Comparison of ENCODE assay signal across 18 cellular contexts in genomic region chr19:38145627-38146026, GRCh38.
A peak's percentile ranks its signal among the peaks of the same experiment; 100 is the strongest.
DNase-seq lines count a peak whose midpoint lies in the region; ATAC-seq, FAIRE-seq and TF ChIP-seq lines count a peak whose summit lies in the region.
"Had no signal": no experiment of that assay in that cellular context is flagged by ENCODE, and none has a peak within 500 bp of the region (broad histone marks: within the 10 kb centered on the region; RNA-seq: fewer than 3 reads in every experiment).

No MANE protein-coding gene starts in this region.

- H3K27ac Mint-ChIP-seq in glutamatergic neuron (ENCODE audit: unreplicated experiment) = no peak overlapping the region
- H3K27ac Mint-ChIP-seq: activated T-helper 2 cell treated with anti-CD3 and anti-CD28 coated beads, Interferon-gamma antibody, Interleukin-2, Interleukin-4, amounts not matched to agents 10 μg/mL and 5 μg/mL and 100 μg/mL, durations not matched to agents 14 hours and 24 hours and 36 hours; dendritic cell treated with granulocyte-macrophage colony-stimulating factor and Interleukin-4, amounts not matched to agents 40 ng/mL and 50 ng/mL, for 4 days; stimulated activated naive CD8-positive, alpha-beta T cell treated with anti-CD3 and anti-CD28 coated beads, Interleukin-15, Interleukin-2, amounts not matched to agents 100 ng/mL and 50 ng/mL, for 24 hours had no signal

- H3K27ac ChIP-seq in right atrium auricular region (no peak overlapping the region), dorsolateral prefrontal cortex (peak overlapping the region; percentile 9 to 95 (median 69)), keratinocyte (ENCODE audit: control insufficient read depth, insufficient read depth, low read length) (peak overlapping the region; percentile 4), upper lobe of right lung (no peak overlapping the region)
- H3K27ac ChIP-seq: VCaP had no signal

- H4K20me1 ChIP-seq in keratinocyte (ENCODE audit: control insufficient read depth, extremely low read depth, insufficient read depth, low read length) = no peaks in the 10 kb centered on the region

- TF ChIP-seq CTCF in right atrium auricular region (IDR thresholded peaks at IDR 0.05) (no peak), dorsolateral prefrontal cortex (IDR thresholded peaks at IDR 0.05 in 54 of 56, conservative IDR thresholded peaks at IDR 0.05 in 2 of 56; ENCODE audit: low read depth in 1 of 56, partially characterized antibody in 56 of 56) (no peak), keratinocyte (optimal IDR thresholded peaks at IDR 0.05 in 1 of 3, IDR thresholded peaks at IDR 0.05 in 1 of 3, conservative IDR thresholded peaks at IDR 0.05 in 1 of 3; ENCODE audit: extremely low read depth in 1 of 3, insufficient read depth in 2 of 3, low read length in 3 of 3) (no peak), upper lobe of right lung (IDR thresholded peaks at IDR 0.05) (no peak), glutamatergic neuron (IDR thresholded peaks at IDR 0.05; ENCODE audit: partially characterized antibody, unreplicated experiment) (no peak)

- H3K27me3 ChIP-seq in right atrium auricular region = no peaks in the 10 kb centered on the region
- no peaks in the 10 kb centered on the region for H3K27me3 ChIP-seq in dorsolateral prefrontal cortex
- no peaks in the 10 kb centered on the region for H3K27me3 ChIP-seq in keratinocyte (ENCODE audit: control insufficient read depth, extremely low read depth, insufficient read depth, low read length)
- H3K27me3 ChIP-seq in upper lobe of right lung = no peaks in the 10 kb centered on the region

- H3K27me3 Mint-ChIP-seq in glutamatergic neuron (ENCODE audit: unreplicated experiment) = peaks cover 11% of the 10 kb centered on the region
- H3K27me3 Mint-ChIP-seq: CD4-positive, alpha-beta memory T cell; dendritic cell treated with granulocyte-macrophage colony-stimulating factor and Interleukin-4, amounts not matched to agents 40 ng/mL and 50 ng/mL, for 4 days; stimulated activated naive CD8-positive, alpha-beta T cell treated with anti-CD3 and anti-CD28 coated beads, Interleukin-15, Interleukin-2, amounts not matched to agents 100 ng/mL and 50 ng/mL, for 24 hours had no signal

- DNase-seq in Right ventricle myocardium inferior (ENCODE audit: missing footprints) = no peak
- no peak for DNase-seq in right atrium auricular region (ENCODE audit: low spot score)
- peak in 1 of 10 donors; percentile 11 for DNase-seq in dorsolateral prefrontal cortex
- DNase-seq in keratinocyte (ENCODE audit: low read depth, low spot score) = no peak
- DNase-seq in upper lobe of right lung = no peak
- no peak for DNase-seq in NCI-H2029 treated with DMSO at 0.1 percent for 48 hours (lab: John Stamatoyannopoulos, UW)
- DNase-seq in activated naive CD4-positive, alpha-beta T cell treated with anti-CD3 and anti-CD28 coated beads, Interleukin-2, amount 50 U/mL, for 16 hours = no peak
- DNase-seq in glutamatergic neuron = no peak
- DNase-seq: amniotic stem cell; CD4-positive, alpha-beta memory T cell had no signal

- peak; percentile 60 for ATAC-seq in Right ventricle myocardium inferior
- peak; percentile 73 for ATAC-seq in upper lobe of right lung

- H3K4me1 ChIP-seq in right atrium auricular region = no peaks in the 10 kb centered on the region
- H3K4me1 ChIP-seq in keratinocyte (ENCODE audit: control insufficient read depth, extremely low read depth, insufficient read depth, low read length) = peaks cover 17% of the 10 kb centered on the region
- H3K4me1 ChIP-seq in upper lobe of right lung = no peaks in the 10 kb centered on the region
- H3K4me1 ChIP-seq: HAP-1 had no signal

- no peak overlapping the region for H3K4me3 Mint-ChIP-seq in glutamatergic neuron (ENCODE audit: unreplicated experiment)
- H3K4me3 Mint-ChIP-seq: CD4-positive, alpha-beta memory T cell; dendritic cell treated with granulocyte-macrophage colony-stimulating factor and Interleukin-4, amounts not matched to agents 40 ng/mL and 50 ng/mL, for 4 days; stimulated activated naive CD8-positive, alpha-beta T cell treated with anti-CD3 and anti-CD28 coated beads, Interleukin-15, Interleukin-2, amounts not matched to agents 100 ng/mL and 50 ng/mL, for 24 hours had no signal

- no peak overlapping the region for H3K9ac ChIP-seq in keratinocyte (ENCODE audit: control insufficient read depth, extremely low read depth, insufficient read depth, low read length)

- H3K9me3 Mint-ChIP-seq in glutamatergic neuron (ENCODE audit: unreplicated experiment) = peaks cover 3% of the 10 kb centered on the region
- H3K9me3 Mint-ChIP-seq: activated T-helper 2 cell treated with anti-CD3 and anti-CD28 coated beads, Interferon-gamma antibody, Interleukin-2, Interleukin-4, amounts not matched to agents 10 μg/mL and 5 μg/mL and 100 μg/mL, durations not matched to agents 14 hours and 24 hours and 36 hours; dendritic cell treated with granulocyte-macrophage colony-stimulating factor and Interleukin-4, amounts not matched to agents 40 ng/mL and 50 ng/mL, for 4 days; stimulated activated naive CD8-positive, alpha-beta T cell treated with anti-CD3 and anti-CD28 coated beads, Interleukin-15, Interleukin-2, amounts not matched to agents 100 ng/mL and 50 ng/mL, for 24 hours had no signal

- no peaks in the 10 kb centered on the region for H3K79me2 ChIP-seq in keratinocyte (ENCODE audit: control insufficient read depth, insufficient read depth, low read length)

- intact Hi-C loops in Right ventricle myocardium inferior (cut with DNase I) (no loop called here), dorsolateral prefrontal cortex (cut with DNase I) (loop anchor here in 1 of 2 donors (5.0 kb wide), 1 partner anchor 67 kb away; no protein-coding TSS in a partner anchor), upper lobe of right lung (cut with DNase I) (no loop called here)

- peaks cover 2% of the 10 kb centered on the region for H3K4me1 Mint-ChIP-seq in glutamatergic neuron (ENCODE audit: low read depth, unreplicated experiment)

- H3K9me1 ChIP-seq in keratinocyte (ENCODE audit: control insufficient read depth, extremely low read depth, insufficient read depth, low read length) = no peaks in the 10 kb centered on the region

- no peaks in the 10 kb centered on the region for H3K36me3 Mint-ChIP-seq in glutamatergic neuron (ENCODE audit: unreplicated experiment)

- no peaks in the 10 kb centered on the region for H3K36me3 ChIP-seq in right atrium auricular region
- peaks cover 2 to 3% of the 10 kb centered on the region in 2 experiments for H3K36me3 ChIP-seq in keratinocyte (ENCODE audit: control insufficient read depth in 2 of 2, extremely low read depth in 1 of 2, insufficient read depth in 2 of 2, low read length in 2 of 2)
- no peaks in the 10 kb centered on the region for H3K36me3 ChIP-seq in upper lobe of right lung
- H3K36me3 ChIP-seq: HAP-1 had no signal

- FAIRE-seq in keratinocyte (lab: Jason Lieb, UNC) = peak; percentile 78
- FAIRE-seq: A204.1, GM12891 had no signal

- H3K4me2 ChIP-seq in keratinocyte (ENCODE audit: control insufficient read depth, extremely low read depth, insufficient read depth, low read depth, low read length) = no peak overlapping the region
- H3K4me2 ChIP-seq: smooth muscle cell had no signal

- dilution Hi-C loops in keratinocyte (cut with MboI; ENCODE audit: extremely low pct_ligation_motif_present, low sequenced_read_pairs) = no loop called here

- H3K4me3 ChIP-seq in right atrium auricular region (no peak overlapping the region), dorsolateral prefrontal cortex (no peak overlapping the region), keratinocyte (ENCODE audit: control insufficient read depth in 2 of 3, extremely low read depth in 1 of 3, insufficient read depth in 2 of 3, low read depth in 1 of 3, low read length in 3 of 3) (no peak overlapping the region), upper lobe of right lung (no peak overlapping the region)
- H3K4me3 ChIP-seq: HAP-1, smooth muscle cell had no signal

- no peak overlapping the region for H2AFZ ChIP-seq in keratinocyte (ENCODE audit: control insufficient read depth, low read length)

- H3K9me3 ChIP-seq in right atrium auricular region = no peaks in the 10 kb centered on the region
- H3K9me3 ChIP-seq in keratinocyte (ENCODE audit: control insufficient read depth, low read depth, low read length) = no peaks in the 10 kb centered on the region
- no peaks in the 10 kb centered on the region for H3K9me3 ChIP-seq in upper lobe of right lung
- H3K9me3 ChIP-seq: HAP-1 had no signal

Comparison
In these comparisons a context has a peak if more than half of its experiments do, and no peak if none do; other contexts are left out.
1. H3K27ac ChIP-seq: peak in dorsolateral prefrontal cortex (59 of 59) and keratinocyte (single experiment); none in right atrium auricular region (0 of 2) and upper lobe of right lung (single experiment).